ENCODE assay signal across 22 cellular contexts in genomic region chr15:81851307-81851706, GRCh38.
"Had no signal": no experiment of that assay in that cellular context is flagged by ENCODE, and none has a peak within 500 bp of the region (broad histone marks: within the 10 kb centered on the region; RNA-seq: fewer than 3 reads in every experiment).

No MANE protein-coding gene starts in this region.

- H3K36me3 ChIP-seq: MG63, SJSA1 had no signal

- H3K27me3 ChIP-seq: SJSA1 had no signal

- H3K9me3 ChIP-seq: MG63, SJSA1 had no signal

- H3K27ac ChIP-seq: SJSA1, SK-N-MC had no signal

- H3K4me1 ChIP-seq: SJSA1 had no signal

- DNase-seq: Karpas-422, KG1, MG63, NCI-H1092, NCI-H1105 treated with DMSO at 0.1 percent for 48 hours, NCI-H1417 treated with DMSO at 0.1 percent for 48 hours, NCI-H146, NCI-H1694 treated with DMSO at 0.1 percent for 48 hours, NCI-H1930, NCI-H2081, NCI-H2171, NCI-H226, NCI-H446, NCI-H510A, NCI-H524 treated with DMSO at 0.1 percent for 48 hours, NCI-H69, NCI-H774, Right ventricle myocardium superior, RPMI8226, SIG-M5 had no signal

- H3K4me3 ChIP-seq: MG63, SJSA1, SK-N-MC had no signal
